ENCODE assay signal across 22 cellular contexts in the genomic region with DNA sequence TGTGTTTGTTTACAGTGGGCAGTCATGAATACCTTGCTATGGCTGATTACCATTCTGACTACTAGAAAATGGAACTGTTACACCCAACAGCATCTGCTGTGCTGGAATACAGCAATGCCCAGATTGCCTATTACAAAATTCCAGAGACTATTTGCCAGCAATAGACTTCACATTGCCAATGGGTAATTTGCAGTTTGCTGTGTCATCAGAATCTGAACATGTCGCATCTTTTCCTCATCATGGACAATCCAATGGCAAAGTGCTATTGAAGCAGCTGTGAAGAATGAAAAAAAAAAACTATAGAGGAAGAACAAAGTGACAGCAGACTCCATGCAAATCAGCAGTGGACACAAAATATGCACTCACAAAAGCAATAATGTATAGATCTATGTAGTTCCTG.
"Had no signal": no experiment of that assay in that cellular context is flagged by ENCODE, and none has a peak within 500 bp of the region (broad histone marks: within the 10 kb centered on the region; RNA-seq: fewer than 3 reads in every experiment).

No MANE protein-coding gene starts in this region.

- H3K27ac ChIP-seq: HL-60, KMS-11 had no signal

- H3K4me2 ChIP-seq: KMS-11, SK-N-SH had no signal

- ATAC-seq: T-cell had no signal

- H3K9me3 ChIP-seq: SK-N-SH had no signal

- H3K9ac ChIP-seq: KMS-11, SK-N-SH had no signal

- FAIRE-seq: HTR-8/SVneo, RCC 7860 had no signal

- DNase-seq: Kasumi-1, MV-4-11, NCI-H1048, NCI-H1105, NCI-H1417, NCI-H1436 treated with DMSO at 0.1 percent for 48 hours, NCI-H187, NCI-H2029 treated with DMSO at 0.1 percent for 48 hours, NCI-H2171 treated with DMSO at 0.1 percent for 48 hours, NCI-H345, NCI-H524, NCI-H526 treated with DMSO at 0.1 percent for 48 hours, NCI-H774, Right ventricle myocardium superior, RPMI8226, SK-N-SH, SW 1271, T-cell had no signal
